Comparison of ENCODE assay signal across 23 cellular contexts in genomic region chr17:81714412-81715106, GRCh38. TPM values are rescaled to one million over a fixed set of nuclear protein-coding genes. Genes with fewer than 3 reads are reported as not detected.
DNase-seq lines count a peak whose midpoint lies in the region; ATAC-seq, FAIRE-seq and TF ChIP-seq lines count a peak whose summit lies in the region.
"Had no signal": no experiment of that assay in that cellular context is flagged by ENCODE, and none has a peak within 500 bp of the region (broad histone marks: within the 10 kb centered on the region; RNA-seq: fewer than 3 reads in every experiment).

No MANE protein-coding gene starts in this region.

- no peak overlapping the region for H3K56ac ChIP-seq in H1 (replicated peaks; ENCODE audit: insufficient read length, low read depth, low read length)

- H3K4me3 Mint-ChIP-seq in activated CD4-positive, alpha-beta memory T cell treated with anti-CD3 and anti-CD28 coated beads, Interleukin-2, amount 10 ng/mL, durations not matched to agents 7 days and 5 days = peak overlapping the region; percentile 17
- no peak overlapping the region for H3K4me3 Mint-ChIP-seq in activated CD4-positive, alpha-beta memory T cell treated with anti-CD3 and anti-CD28 coated beads for 36 hours
- H3K4me3 Mint-ChIP-seq in nephron progenitor cell = no peak overlapping the region
- H3K4me3 Mint-ChIP-seq: T-helper 1 cell treated with Interleukin-12 subunit alpha and Interleukin-12 subunit beta and Interleukin-4 antibody, amounts not matched to agents 30 μg/mL and 1 μg/mL, for 36 hours had no signal

- no peaks in the 10 kb centered on the region for H3K36me3 Mint-ChIP-seq in activated CD4-positive, alpha-beta memory T cell treated with anti-CD3 and anti-CD28 coated beads, Interleukin-2, amount 10 ng/mL, durations not matched to agents 7 days and 5 days (ENCODE audit: low read depth)
- H3K36me3 Mint-ChIP-seq in activated CD4-positive, alpha-beta memory T cell treated with anti-CD3 and anti-CD28 coated beads for 36 hours = peaks cover 1% of the 10 kb centered on the region
- no peaks in the 10 kb centered on the region for H3K36me3 Mint-ChIP-seq in nephron progenitor cell (ENCODE audit: low read depth)
- H3K36me3 Mint-ChIP-seq: CD4-positive, alpha-beta memory T cell had no signal

- H3K23me2 ChIP-seq in H1 (ENCODE audit: low read depth, low read length) = peaks cover 20% of the 10 kb centered on the region

- H4K5ac ChIP-seq in H1 (ENCODE audit: insufficient read length, low read depth, low read length) = no peak overlapping the region

- intact Hi-C loops in activated CD4-positive, alpha-beta memory T cell treated with anti-CD3 and anti-CD28 coated beads for 36 hours (cut with micrococcal nuclease) = loop anchor here (5.0 kb wide), 1 partner anchor 47 kb away; the partner anchor contains the start of genes CCDC137 and OXLD1

- no peak for TF ChIP-seq POLR2A in H1 (IDR thresholded peaks at IDR 0.05; ENCODE audit: control extremely low read depth in 1 of 2, low read depth in 2 of 2, low read length in 2 of 2)

- H3K4me1 ChIP-seq in H1 (replicated peaks in 1 of 4; ENCODE audit: control insufficient read depth in 3 of 4, insufficient read depth in 4 of 4, low read length in 3 of 4) = peaks cover 0 to 24% (median 18%) of the 10 kb centered on the region in 4 experiments; a peak in 5 of 7 replicates

- H3K18ac ChIP-seq in H1 (ENCODE audit: extremely low read depth, low read length) = no peak overlapping the region

- H3K9ac ChIP-seq in H1 (replicated peaks in 1 of 4; ENCODE audit: extremely low read depth in 1 of 4, low read depth in 3 of 4, low read length in 3 of 4) = no peak overlapping the region

- H3K27ac Mint-ChIP-seq in activated CD4-positive, alpha-beta memory T cell treated with anti-CD3 and anti-CD28 coated beads, Interleukin-2, amount 10 ng/mL, durations not matched to agents 7 days and 5 days = no peak overlapping the region
- no peak overlapping the region for H3K27ac Mint-ChIP-seq in activated CD4-positive, alpha-beta memory T cell treated with anti-CD3 and anti-CD28 coated beads for 36 hours
- no peak overlapping the region for H3K27ac Mint-ChIP-seq in nephron progenitor cell
- H3K27ac Mint-ChIP-seq: progenitor cell of endocrine pancreas; T-helper 1 cell treated with Interleukin-12 subunit alpha and Interleukin-12 subunit beta and Interleukin-4 antibody, amounts not matched to agents 30 μg/mL and 1 μg/mL, for 36 hours had no signal

- H2BK12ac ChIP-seq in H1 (ENCODE audit: low read depth, low read length) = no peak overlapping the region

- H3K4ac ChIP-seq in H1 (replicated peaks; ENCODE audit: insufficient read length, low read depth, low read length) = no peak overlapping the region

- H3K4me3 ChIP-seq in LNCaP clone FGC (ENCODE audit: low read depth, low read length) = peak overlapping the region; percentile 98
- no peak overlapping the region for H3K4me3 ChIP-seq in H1 (ENCODE audit: extremely low read depth in 1 of 4, insufficient read depth in 2 of 4, low read depth in 3 of 4, low read length in 4 of 4)
- H3K4me3 ChIP-seq in retinal pigment epithelial cell (ENCODE audit: low read length) = peak overlapping the region; percentile 62
- H3K4me3 ChIP-seq: mucosa of descending colon, vagina had no signal

- no peak overlapping the region for H2AFZ ChIP-seq in H1 (ENCODE audit: low read length)

- H2BK120ac ChIP-seq in H1 (replicated peaks; ENCODE audit: low read depth, low read length) = no peak overlapping the region

- H4K20me1 ChIP-seq in H1 (replicated peaks in 1 of 2; ENCODE audit: control insufficient read depth in 1 of 2, insufficient read depth in 2 of 2, low read length in 2 of 2) = peaks cover 3 to 10% of the 10 kb centered on the region in 2 experiments

- H4K91ac ChIP-seq in H1 (replicated peaks; ENCODE audit: insufficient read length, low read length) = no peak overlapping the region

- TF ChIP-seq RAD21 in H1 (IDR thresholded peaks at IDR 0.05 in 1 of 2, conservative IDR thresholded peaks at IDR 0.05 in 1 of 2; ENCODE audit: low read depth in 2 of 2, low read length in 2 of 2) = no peak

- no peak for ATAC-seq in GM19324 (IDR thresholded peaks at IDR 0.05; ENCODE audit: low FRiP score, unreplicated experiment)
- ATAC-seq in HG02970 (IDR thresholded peaks at IDR 0.05; ENCODE audit: low FRiP score, unreplicated experiment) = no peak

- peaks cover 0 to 9% (median 0%) of the 10 kb centered on the region in 4 experiments; a peak in 3 of 8 replicates for H3K36me3 ChIP-seq in H1 (ENCODE audit: control insufficient read depth in 2 of 4, insufficient read depth in 4 of 4, low read length in 3 of 4)
- H3K36me3 ChIP-seq: vagina had no signal

- H2BK20ac ChIP-seq in H1 (ENCODE audit: low read length) = no peak overlapping the region

- peak overlapping the region; percentile 51; the same call in 1 of the 2 replicates for H4K8ac ChIP-seq in H1 (ENCODE audit: extremely low read depth, insufficient read depth, low read length)

- no peak overlapping the region for H3K27ac ChIP-seq in H1 (ENCODE audit: low read depth, low read length)
- H3K27ac ChIP-seq: epithelial cell of prostate, vagina had no signal

- DNase-seq in activated CD4-positive, alpha-beta memory T cell treated with anti-CD3 and anti-CD28 coated beads, Interleukin-2, amount 10 ng/mL, durations not matched to agents 7 days and 5 days = no peak
- DNase-seq in activated CD4-positive, alpha-beta memory T cell treated with anti-CD3 and anti-CD28 coated beads for 36 hours = no peak
- DNase-seq in LNCaP clone FGC (ENCODE audit: low read depth) (no peak), H1 (ENCODE audit: low read depth in 1 of 2, low spot score in 2 of 2) (no peak), retinal pigment epithelial cell (ENCODE audit: low read depth) (no peak), nephron progenitor cell (no peak)
- DNase-seq: activated CD8-positive, alpha-beta memory T cell treated with anti-CD3 and anti-CD28 coated beads, Interleukin-2, amount 50 U/mL, for 4 hours; activated naive CD4-positive, alpha-beta T cell treated with anti-CD3 and anti-CD28 coated beads, Interleukin-2, amount 50 U/mL, for 16 hours; CD4-positive, alpha-beta memory T cell; dermis blood vessel endothelial cell; NCI-H1930; Right ventricle myocardium superior; stimulated activated CD4-positive, alpha-beta T cell treated with anti-CD3 and anti-CD28 coated beads, Interleukin-12 subunit alpha, Interleukin-12 subunit beta, amount 100 ng/mL, for 4 hours; stimulated activated naive CD4-positive, alpha-beta T cell had no signal

- no peak overlapping the region for H2BK5ac ChIP-seq in H1 (ENCODE audit: low read depth, low read length)

- no peak for TF ChIP-seq EP300 in H1 (IDR thresholded peaks at IDR 0.05; ENCODE audit: borderline replicate concordance in 1 of 2, low read depth in 2 of 2, low read length in 2 of 2)

- CTCF ChIA-PET in activated CD4-positive, alpha-beta memory T cell treated with anti-CD3 and anti-CD28 coated beads, Interleukin-2, amount 10 ng/mL, durations not matched to agents 7 days and 5 days (lab: Charles Lee) = no interaction called here
- CTCF ChIA-PET in activated CD4-positive, alpha-beta memory T cell treated with anti-CD3 and anti-CD28 coated beads for 36 hours (lab: Charles Lee) = interaction anchor here (0.9 kb wide), 1 partner anchor 39 kb away, joined by 3 read pairs; no protein-coding TSS in a partner anchor
- CTCF ChIA-PET in H1 (lab: Charles Lee; ENCODE audit: partially characterized antibody) = interaction anchor here (0.6 to 2.2 kb wide), 9 partner anchors 10 to 155 kb away, joined by 3 to 6 read pairs (median 4); partner anchors contain the start of gene MRPL12

- H2AK5ac ChIP-seq in H1 (ENCODE audit: low read depth, low read length) = no peak overlapping the region

- H2BK15ac ChIP-seq in H1 (ENCODE audit: low read length) = no peak overlapping the region

- FAIRE-seq in H1 (lab: Jason Lieb, UNC) = no peak
- FAIRE-seq: bronchial epithelial cell, frontal cortex had no signal

- no peak overlapping the region for H3K23ac ChIP-seq in H1 (ENCODE audit: insufficient read length)

- POLR2A ChIA-PET in activated CD4-positive, alpha-beta memory T cell treated with anti-CD3 and anti-CD28 coated beads, Interleukin-2, amount 10 ng/mL, durations not matched to agents 7 days and 5 days (lab: Charles Lee) = interaction anchor here (1.1 to 3.8 kb wide), 4 partner anchors 9 to 156 kb away, joined by 3 to 30 read pairs (median 6); partner anchors contain the start of genes ARHGDIA, ARL16, HGS and MRPL12
- POLR2A ChIA-PET in activated CD4-positive, alpha-beta memory T cell treated with anti-CD3 and anti-CD28 coated beads for 36 hours (lab: Charles Lee) = interaction anchor here (1.0 to 1.3 kb wide), 2 partner anchors 29 to 31 kb away, joined by 3 to 4 read pairs; partner anchors contain the start of genes ARL16 and HGS
- POLR2A ChIA-PET in H1 (lab: Charles Lee; ENCODE audit: partially characterized antibody) = interaction anchor here (0.8 to 25.9 kb wide), 6 partner anchors 6 to 173 kb away, joined by 3 to 436 read pairs (median 176); partner anchors contain the start of genes ARL16, HGS, MRPL12 and SLC25A10

- WGBS in H1 (ENCODE audit: extremely low coverage in 1 of 2, insufficient coverage in 1 of 2, insufficient read length in 1 of 2, insufficient replicate concordance in 2 of 2, low coverage in 1 of 2, low lambda C conversion rate in 2 of 2, missing lambda C conversion rate in 1 of 2), 2 experiments = 94% methylated on average over 39 of the region's 39 CpGs; no CpG with 5 or more reads in 1 of the 2 experiments

- peaks cover 0 to 7% of the 10 kb centered on the region in 2 experiments; a peak in 1 of 4 replicates for H3K79me2 ChIP-seq in H1 (ENCODE audit: control insufficient read depth in 1 of 2, insufficient read depth in 2 of 2, low read length in 2 of 2)

- H3K4me1 Mint-ChIP-seq in activated CD4-positive, alpha-beta memory T cell treated with anti-CD3 and anti-CD28 coated beads, Interleukin-2, amount 10 ng/mL, durations not matched to agents 7 days and 5 days = peaks cover 28% of the 10 kb centered on the region
- peaks cover 21% of the 10 kb centered on the region for H3K4me1 Mint-ChIP-seq in activated CD4-positive, alpha-beta memory T cell treated with anti-CD3 and anti-CD28 coated beads for 36 hours (ENCODE audit: low read depth)
- H3K4me1 Mint-ChIP-seq in nephron progenitor cell = peaks cover 34% of the 10 kb centered on the region

- H3K4me2 ChIP-seq in H1 (ENCODE audit: insufficient read depth in 1 of 2, low read depth in 2 of 2, low read length in 2 of 2) = no peak overlapping the region; a peak in 1 of 4 replicates

- H3K14ac ChIP-seq in H1 (ENCODE audit: insufficient read length) = no peak overlapping the region

- no peaks in the 10 kb centered on the region; a peak in 2 of 7 replicates for H3K27me3 ChIP-seq in H1 (replicated peaks in 1 of 4; ENCODE audit: control insufficient read depth in 3 of 4, extremely low read depth in 1 of 4, insufficient read depth in 3 of 4, low read length in 3 of 4)
- H3K27me3 ChIP-seq: vagina had no signal

- no peaks in the 10 kb centered on the region for H3K9me3 Mint-ChIP-seq in activated CD4-positive, alpha-beta memory T cell treated with anti-CD3 and anti-CD28 coated beads, Interleukin-2, amount 10 ng/mL, durations not matched to agents 7 days and 5 days
- H3K9me3 Mint-ChIP-seq in activated CD4-positive, alpha-beta memory T cell treated with anti-CD3 and anti-CD28 coated beads for 36 hours = no peaks in the 10 kb centered on the region
- no peaks in the 10 kb centered on the region for H3K9me3 Mint-ChIP-seq in nephron progenitor cell
- H3K9me3 Mint-ChIP-seq: CD4-positive, alpha-beta memory T cell; T-helper 1 cell treated with Interleukin-12 subunit alpha and Interleukin-12 subunit beta and Interleukin-4 antibody, amounts not matched to agents 30 μg/mL and 1 μg/mL, for 36 hours had no signal

- peaks cover 8% of the 10 kb centered on the region; the same call in 1 of the 2 replicates for H3K79me1 ChIP-seq in H1 (ENCODE audit: low read depth, low read length)

- TF ChIP-seq CTCF in LNCaP clone FGC (IDR thresholded peaks at IDR 0.05; ENCODE audit: control insufficient read depth, extremely low read depth, insufficient read depth) (no peak), H1 (IDR thresholded peaks at IDR 0.05; ENCODE audit: control extremely low read depth in 1 of 3, insufficient read depth in 1 of 3, low read depth in 1 of 3, low read length in 3 of 3) (no peak), retinal pigment epithelial cell (conservative IDR thresholded peaks at IDR 0.05; ENCODE audit: low read depth, low read length) (no peak), nephron progenitor cell (IDR thresholded peaks at IDR 0.05) (no peak)

- H3K9me3 ChIP-seq in H1 (ENCODE audit: insufficient read depth in 2 of 2, low read depth in 1 of 2, low read length in 1 of 2) = no peaks in the 10 kb centered on the region
- H3K9me3 ChIP-seq: mucosa of descending colon, vagina had no signal

- no peaks in the 10 kb centered on the region for H3K27me3 Mint-ChIP-seq in activated CD4-positive, alpha-beta memory T cell treated with anti-CD3 and anti-CD28 coated beads, Interleukin-2, amount 10 ng/mL, durations not matched to agents 7 days and 5 days
- H3K27me3 Mint-ChIP-seq in activated CD4-positive, alpha-beta memory T cell treated with anti-CD3 and anti-CD28 coated beads for 36 hours = no peaks in the 10 kb centered on the region
- H3K27me3 Mint-ChIP-seq in nephron progenitor cell (ENCODE audit: low read depth, poor library complexity) = peaks cover 25% of the 10 kb centered on the region
- H3K27me3 Mint-ChIP-seq: CD4-positive, alpha-beta memory T cell had no signal

RNA-seq across cellular contexts. Expression of gene SLC25A10, which starts 2.5 kb away (rescaled TPM):
- total RNA-seq in activated CD4-positive, alpha-beta memory T cell treated with anti-CD3 and anti-CD28 coated beads, Interleukin-2, amount 10 ng/mL, durations not matched to agents 7 days and 5 days = 10 to 100 TPM; 18.5 to 22.1 TPM
- 10 to 100 TPM; 25.1 to 25.7 TPM for total RNA-seq in activated CD4-positive, alpha-beta memory T cell treated with anti-CD3 and anti-CD28 coated beads for 36 hours
- total RNA-seq in H1 (2021; fragmentation: NEBNext Ultra II Directional; extraction: Animal tissue kit (Norgen Biotek cat#: 25700)) = 22.2 and 25.3 TPM in 2 replicates
- polyA plus RNA-seq in H1 (2011; rRNA removed) = 43.0 and 60.9 TPM in 2 replicates
- polyA plus RNA-seq in H1 (2011; cell fraction: cytosol; rRNA removed) = 30.8 TPM
- polyA plus RNA-seq in H1 (2011; cell fraction: nucleus; rRNA removed) = 77.5 TPM
- 14.8 to 29.0 TPM (median 26.6 TPM) in 4 replicates for polyA plus RNA-seq in H1 (2012, experiment 1 of 2)
- polyA plus RNA-seq in H1 (2012, experiment 2 of 2) = 33.3 TPM
- polyA plus RNA-seq in H1 (2013, experiment 1 of 2) = 19.0 TPM
- polyA plus RNA-seq in H1 (2013, experiment 2 of 2) = 20.0 TPM
- 11.7 and 14.2 TPM in 2 replicates for polyA minus RNA-seq in H1 (2011; rRNA and poly(A)+ RNA removed)
- polyA minus RNA-seq in H1 (2011; cell fraction: cytosol; rRNA and poly(A)+ RNA removed) = 14.8 TPM
- 24.0 TPM for polyA minus RNA-seq in H1 (2011; cell fraction: nucleus; rRNA and poly(A)+ RNA removed)

RNA-seq across cellular contexts. Expression of gene MRPL12, which starts 11.4 kb away (rescaled TPM):
- 10 to 100 TPM; 57.2 to 59.6 TPM for total RNA-seq in activated CD4-positive, alpha-beta memory T cell treated with anti-CD3 and anti-CD28 coated beads, Interleukin-2, amount 10 ng/mL, durations not matched to agents 7 days and 5 days
- 100 to 1,000 TPM; 112 to 118 TPM for total RNA-seq in activated CD4-positive, alpha-beta memory T cell treated with anti-CD3 and anti-CD28 coated beads for 36 hours
- total RNA-seq in H1 (2021; fragmentation: NEBNext Ultra II Directional; extraction: Animal tissue kit (Norgen Biotek cat#: 25700)) = 120 and 131 TPM in 2 replicates
- polyA plus RNA-seq in H1 (2011; rRNA removed) = 141 and 190 TPM in 2 replicates
- polyA plus RNA-seq in H1 (2011; cell fraction: cytosol; rRNA removed) = 185 TPM
- 144 TPM for polyA plus RNA-seq in H1 (2011; cell fraction: nucleus; rRNA removed)
- 66.6 to 148 TPM (median 135 TPM) in 4 replicates for polyA plus RNA-seq in H1 (2012, experiment 1 of 2)
- 172 TPM for polyA plus RNA-seq in H1 (2012, experiment 2 of 2)
- polyA plus RNA-seq in H1 (2013, experiment 1 of 2) = 97.0 TPM
- polyA plus RNA-seq in H1 (2013, experiment 2 of 2) = 97.1 TPM
- 40.8 and 41.6 TPM in 2 replicates for polyA minus RNA-seq in H1 (2011; rRNA and poly(A)+ RNA removed)
- polyA minus RNA-seq in H1 (2011; cell fraction: cytosol; rRNA and poly(A)+ RNA removed) = 51.5 TPM
- 46.7 TPM for polyA minus RNA-seq in H1 (2011; cell fraction: nucleus; rRNA and poly(A)+ RNA removed)

RNA-seq across cellular contexts. Expression of gene HGS, which starts 30.7 kb away (rescaled TPM):
- total RNA-seq in activated CD4-positive, alpha-beta memory T cell treated with anti-CD3 and anti-CD28 coated beads, Interleukin-2, amount 10 ng/mL, durations not matched to agents 7 days and 5 days = 100 to 1,000 TPM; 122 to 130 TPM
- 100 to 1,000 TPM in 1 of 2 experiments, 10 to 100 TPM in 1; 96.9 to 111 TPM for total RNA-seq in activated CD4-positive, alpha-beta memory T cell treated with anti-CD3 and anti-CD28 coated beads for 36 hours
- total RNA-seq in H1 (2021; fragmentation: NEBNext Ultra II Directional; extraction: Animal tissue kit (Norgen Biotek cat#: 25700)) = 78.8 and 80.8 TPM in 2 replicates
- 99.7 and 144 TPM in 2 replicates for polyA plus RNA-seq in H1 (2011; rRNA removed)
- 68.0 TPM for polyA plus RNA-seq in H1 (2011; cell fraction: cytosol; rRNA removed)
- polyA plus RNA-seq in H1 (2011; cell fraction: nucleus; rRNA removed) = 334 TPM
- polyA plus RNA-seq in H1 (2012, experiment 1 of 2) = 65.1 to 84.3 TPM (median 78.3 TPM) in 4 replicates
- polyA plus RNA-seq in H1 (2012, experiment 2 of 2) = 54.5 TPM
- 39.6 TPM for polyA plus RNA-seq in H1 (2013, experiment 1 of 2)
- 35.7 TPM for polyA plus RNA-seq in H1 (2013, experiment 2 of 2)
- polyA minus RNA-seq in H1 (2011; rRNA and poly(A)+ RNA removed) = 71.4 and 95.1 TPM in 2 replicates
- 67.2 TPM for polyA minus RNA-seq in H1 (2011; cell fraction: cytosol; rRNA and poly(A)+ RNA removed)
- polyA minus RNA-seq in H1 (2011; cell fraction: nucleus; rRNA and poly(A)+ RNA removed) = 69.8 TPM

RNA-seq across cellular contexts. Expression of gene ARL16, which starts 31.0 kb away (rescaled TPM):
- total RNA-seq in activated CD4-positive, alpha-beta memory T cell treated with anti-CD3 and anti-CD28 coated beads, Interleukin-2, amount 10 ng/mL, durations not matched to agents 7 days and 5 days = 10 to 100 TPM; 17.5 to 17.8 TPM
- total RNA-seq in activated CD4-positive, alpha-beta memory T cell treated with anti-CD3 and anti-CD28 coated beads for 36 hours = 10 to 100 TPM; 15.1 to 17.1 TPM
- total RNA-seq in H1 (2021; fragmentation: NEBNext Ultra II Directional; extraction: Animal tissue kit (Norgen Biotek cat#: 25700)) = 37.0 and 41.8 TPM in 2 replicates
- polyA plus RNA-seq in H1 (2011; rRNA removed) = 60.8 and 64.2 TPM in 2 replicates
- polyA plus RNA-seq in H1 (2011; cell fraction: cytosol; rRNA removed) = 84.9 TPM
- 30.5 TPM for polyA plus RNA-seq in H1 (2011; cell fraction: nucleus; rRNA removed)
- polyA plus RNA-seq in H1 (2012, experiment 1 of 2) = 48.9 to 59.9 TPM (median 53.7 TPM) in 4 replicates
- 39.8 TPM for polyA plus RNA-seq in H1 (2012, experiment 2 of 2)
- 40.1 TPM for polyA plus RNA-seq in H1 (2013, experiment 1 of 2)
- polyA plus RNA-seq in H1 (2013, experiment 2 of 2) = 41.3 TPM
- 31.9 and 34.2 TPM in 2 replicates for polyA minus RNA-seq in H1 (2011; rRNA and poly(A)+ RNA removed)
- 15.9 TPM for polyA minus RNA-seq in H1 (2011; cell fraction: cytosol; rRNA and poly(A)+ RNA removed)
- 18.6 TPM for polyA minus RNA-seq in H1 (2011; cell fraction: nucleus; rRNA and poly(A)+ RNA removed)

RNA-seq across cellular contexts. Expression of gene CCDC137, which starts 48.0 kb away (rescaled TPM):
- 10 to 100 TPM; 28.8 to 33.3 TPM for total RNA-seq in activated CD4-positive, alpha-beta memory T cell treated with anti-CD3 and anti-CD28 coated beads, Interleukin-2, amount 10 ng/mL, durations not matched to agents 7 days and 5 days
- total RNA-seq in activated CD4-positive, alpha-beta memory T cell treated with anti-CD3 and anti-CD28 coated beads for 36 hours = 10 to 100 TPM; 34.0 to 36.8 TPM
- total RNA-seq in H1 (2021; fragmentation: NEBNext Ultra II Directional; extraction: Animal tissue kit (Norgen Biotek cat#: 25700)) = 38.6 and 39.8 TPM in 2 replicates
- 17.6 and 23.3 TPM in 2 replicates for polyA plus RNA-seq in H1 (2011; rRNA removed)
- polyA plus RNA-seq in H1 (2011; cell fraction: cytosol; rRNA removed) = 28.0 TPM
- 24.2 TPM for polyA plus RNA-seq in H1 (2011; cell fraction: nucleus; rRNA removed)
- 38.1 to 44.2 TPM (median 40.1 TPM) in 4 replicates for polyA plus RNA-seq in H1 (2012, experiment 1 of 2)
- polyA plus RNA-seq in H1 (2012, experiment 2 of 2) = 19.9 TPM
- 40.4 TPM for polyA plus RNA-seq in H1 (2013, experiment 1 of 2)
- 44.2 TPM for polyA plus RNA-seq in H1 (2013, experiment 2 of 2)
- polyA minus RNA-seq in H1 (2011; rRNA and poly(A)+ RNA removed) = 3.2 and 4.4 TPM in 2 replicates
- polyA minus RNA-seq in H1 (2011; cell fraction: cytosol; rRNA and poly(A)+ RNA removed) = 8.4 TPM
- polyA minus RNA-seq in H1 (2011; cell fraction: nucleus; rRNA and poly(A)+ RNA removed) = 9.5 TPM

Comparison
In these comparisons a context has a peak if more than half of its experiments do, and no peak if none do; other contexts are left out.
1. H3K4me3 ChIP-seq: peak in LNCaP clone FGC (single experiment) and retinal pigment epithelial cell (single experiment); none in H1 (0 of 4).